In genomic region chr18:11518788-11519685, GRCh38 we compare ENCODE assay signal across 7 cellular contexts.
DNase-seq lines count a peak whose midpoint lies in the region; ATAC-seq, FAIRE-seq and TF ChIP-seq lines count a peak whose summit lies in the region.

No MANE protein-coding gene starts in this region.

- TF ChIP-seq EP300 in HepG2 (IDR thresholded peaks at IDR 0.05; ENCODE audit: low read depth in 2 of 2, low read length in 2 of 2) (no peak), HepG2 (CRISPR knock-in tag; IDR thresholded peaks at IDR 0.05; ENCODE audit: borderline replicate concordance) (no peak)

- intact Hi-C loops in PC-9 (cut with micrococcal nuclease; ENCODE audit: unreplicated experiment): loop anchor here (10.0 kb wide), 1 partner anchor 204 kb away; no protein-coding TSS in a partner anchor
- intact Hi-C loops in body of pancreas (cut with DNase I): no loop called here
- intact Hi-C loops in HepG2 (cut with micrococcal nuclease; ENCODE audit: unreplicated experiment): loop anchor here (2.0 to 5.0 kb wide), 2 partner anchors 54 to 132 kb away; no protein-coding TSS in a partner anchor

- POLR2A ChIA-PET in PC-9 (lab: Charles Lee; ENCODE audit: unreplicated experiment) (no interaction called here), HepG2 (lab: Yijun Ruan, JAX) (no interaction called here)

- peak; percentile 68 for TF ChIP-seq CTCF in PC-9 (conservative IDR thresholded peaks at IDR 0.05)
- TF ChIP-seq CTCF in body of pancreas (IDR thresholded peaks at IDR 0.05): peak; percentile 24 to 71 (median 68)
- TF ChIP-seq CTCF in HepG2 (CRISPR knock-in tag; IDR thresholded peaks at IDR 0.05): peak; percentile 87
- TF ChIP-seq CTCF in type B pancreatic cell (conservative IDR thresholded peaks at IDR 0.05): peak; percentile 84

- TF ChIP-seq RAD21 in HepG2 (CRISPR knock-in tag; IDR thresholded peaks at IDR 0.05): peak; percentile 79

- CTCF ChIA-PET in PC-9 (lab: Charles Lee) (interaction anchor here (0.5 kb wide), 3 partner anchors 128 to 504 kb away, joined by 3 to 7 read pairs (median 6); no protein-coding TSS in a partner anchor), HepG2 (lab: Yijun Ruan, JAX; ENCODE audit: low intra/inter-chr PET ratio, low total read pairs) (interaction anchor here (1.5 to 2.9 kb wide), 2 partner anchors 19 to 208 kb away, joined by 3 to 26 read pairs; no protein-coding TSS in a partner anchor)

- peaks cover 16% of the 10 kb centered on the region for H3K4me1 Mint-ChIP-seq in type B pancreatic cell (ENCODE audit: unreplicated experiment)

- no peaks in the 10 kb centered on the region for H3K36me3 Mint-ChIP-seq in type B pancreatic cell

- DNase-seq in GDM1 (lab: John Stamatoyannopoulos, UW) (peak; percentile 13), HPDE6-E6E7 (ENCODE audit: extremely low spot score) (peak; percentile 54), PC-9 (peak in 1 of 2 experiments; percentile 25), body of pancreas (peak; percentile 45 to 64 (median 55)), HepG2 (ENCODE audit: low spot score) (peak; percentile 64), type B pancreatic cell (ENCODE audit: extremely low spot score, unreplicated experiment) (no peak)

- H3K9me3 Mint-ChIP-seq in type B pancreatic cell: peaks cover 6% of the 10 kb centered on the region

- H3K4me3 ChIP-seq in PC-9 (no peak overlapping the region), body of pancreas (no peak overlapping the region), HepG2 (replicated peaks in 1 of 3; ENCODE audit: insufficient read depth in 1 of 3, low read depth in 2 of 3, low read length in 3 of 3) (peak overlapping the region in 1 of 3 experiments; percentile 51; a peak in 1 of 6 replicates)

- no peak overlapping the region for H3K27ac Mint-ChIP-seq in type B pancreatic cell

- ATAC-seq in GM19455 (IDR thresholded peaks at IDR 0.05; ENCODE audit: unreplicated experiment): peak; percentile 80
- ATAC-seq in body of pancreas: peak; percentile 45
- ATAC-seq in HepG2: peak; percentile 99

- no peaks in the 10 kb centered on the region for H3K4me1 ChIP-seq in PC-9 (replicated peaks; ENCODE audit: insufficient read depth)
- H3K4me1 ChIP-seq in body of pancreas: no peaks in the 10 kb centered on the region
- H3K4me1 ChIP-seq in HepG2 (ENCODE audit: insufficient read depth, low read length): peaks cover 15% of the 10 kb centered on the region

- H3K9me3 ChIP-seq in PC-9 (ENCODE audit: insufficient read depth, low read depth): no peaks in the 10 kb centered on the region
- no peaks in the 10 kb centered on the region for H3K9me3 ChIP-seq in body of pancreas
- no peaks in the 10 kb centered on the region for H3K9me3 ChIP-seq in HepG2 (ENCODE audit: low read length)

- BruUV-seq in PC-9 (replicated peaks; lab: Mats Ljungman, UMichigan): no TSS peak
- BruUV-seq in HepG2 (replicated peaks; lab: Mats Ljungman, UMichigan): no TSS peak

- no peaks in the 10 kb centered on the region for H3K9me2 ChIP-seq in PC-9 (ENCODE audit: insufficient read depth)

- H3F3A ChIP-seq in PC-9 (ENCODE audit: insufficient read depth, low read depth): no peaks in the 10 kb centered on the region

- H4K20me1 ChIP-seq in PC-9 (ENCODE audit: insufficient read depth) (no peaks in the 10 kb centered on the region), HepG2 (ENCODE audit: insufficient read depth, low read length) (no peaks in the 10 kb centered on the region)

- no peak overlapping the region for H3K4me3 Mint-ChIP-seq in type B pancreatic cell

- TF ChIP-seq POLR2A in body of pancreas (IDR thresholded peaks at IDR 0.05) (no peak), HepG2 (IDR thresholded peaks at IDR 0.05; ENCODE audit: insufficient read depth in 1 of 2, low read depth in 2 of 2, low read length in 2 of 2) (no peak)

- peak; percentile 92 for FAIRE-seq in HepG2 (lab: Jason Lieb, UNC)

- H2AFZ ChIP-seq in PC-9: no peak overlapping the region
- H2AFZ ChIP-seq in HepG2 (ENCODE audit: low read length): no peak overlapping the region

- H3K27ac ChIP-seq in PC-9: no peak overlapping the region
- H3K27ac ChIP-seq in body of pancreas: no peak overlapping the region
- H3K27ac ChIP-seq in HepG2 (ENCODE audit: extremely low read length, insufficient read depth, low read length): no peak overlapping the region

- H3K36me3 ChIP-seq in PC-9 (ENCODE audit: low read depth): no peaks in the 10 kb centered on the region
- H3K36me3 ChIP-seq in body of pancreas (replicated peaks in 1 of 2; ENCODE audit: insufficient read depth in 1 of 2, low read depth in 2 of 2): no peaks in the 10 kb centered on the region
- H3K36me3 ChIP-seq in HepG2 (replicated peaks in 1 of 2; ENCODE audit: control insufficient read depth in 1 of 2, insufficient read depth in 2 of 2, low read length in 2 of 2): no peaks in the 10 kb centered on the region

- H3K79me2 ChIP-seq in PC-9 (ENCODE audit: low read depth) (no peaks in the 10 kb centered on the region), HepG2 (ENCODE audit: insufficient read depth, low read length) (no peaks in the 10 kb centered on the region)

- H3K27me3 ChIP-seq in PC-9 (ENCODE audit: insufficient read depth, low read depth): peaks cover 20% of the 10 kb centered on the region
- H3K27me3 ChIP-seq in body of pancreas: no peaks in the 10 kb centered on the region
- H3K27me3 ChIP-seq in HepG2 (ENCODE audit: control insufficient read depth in 1 of 2, insufficient read depth in 2 of 2, low read length in 2 of 2): no peaks in the 10 kb centered on the region

- H3K27me3 Mint-ChIP-seq in type B pancreatic cell: no peaks in the 10 kb centered on the region

- H3K9ac ChIP-seq in HepG2 (ENCODE audit: insufficient read depth, low read depth, low read length): no peak overlapping the region

- in situ Hi-C loops in HepG2 (cut with HindIII; ENCODE audit: extremely low pct_ligation_motif_present, low pct_unique_long_range_greater_than_20kb): loop anchor here (10.0 kb wide), 1 partner anchor 54 kb away; no protein-coding TSS in a partner anchor

- H3K4me2 ChIP-seq in PC-9 (no peak overlapping the region), HepG2 (ENCODE audit: low read depth, low read length) (peak overlapping the region; percentile 52)

- WGBS in body of pancreas, 2 donors: 38 to 48% methylated on average over 24 of the region's 24 CpGs
- 30% methylated on average over 23 of the region's 24 CpGs for WGBS in HepG2 (ENCODE audit: low lambda C conversion rate)

TF ChIP-seq in HepG2, 621 proteins besides CTCF, POLR2A, EP300 and RAD21 (continues in another document):
- TF ChIP-seq ZNF263 (CRISPR knock-in tag; IDR thresholded peaks at IDR 0.05) (0 out of 2 replicates have a peak, but pooled peaks have one; percentile 31), SMC3 (IDR thresholded peaks at IDR 0.05; ENCODE audit: low read length) (peak; percentile 90), ARID5B (CRISPR knock-in tag; IDR thresholded peaks at IDR 0.05) (peak; percentile 22; the same call in 1 of the 2 replicates), SALL2 (CRISPR knock-in tag; IDR thresholded peaks at IDR 0.05) (0 out of 2 replicates have a peak, but pooled peaks have one; percentile 32), ZNF678 (CRISPR knock-in tag; IDR thresholded peaks at IDR 0.05) (no peak), ZNF3 (CRISPR knock-in tag; IDR thresholded peaks at IDR 0.05) (no peak), ZNF567 (CRISPR knock-in tag; IDR thresholded peaks at IDR 0.05; ENCODE audit: borderline replicate concordance) (0 out of 2 replicates have a peak, but pooled peaks have one; percentile 39)

Comparison
In these comparisons a context has a peak if more than half of its experiments do, and no peak if none do; other contexts are left out.
1. ATAC-seq: peak in every context shown above with its lines; median percentile 99 in HepG2; 80 in GM19455; 45 in body of pancreas.